ENCODE assay signal across 1 cellular context in the genomic region with DNA sequence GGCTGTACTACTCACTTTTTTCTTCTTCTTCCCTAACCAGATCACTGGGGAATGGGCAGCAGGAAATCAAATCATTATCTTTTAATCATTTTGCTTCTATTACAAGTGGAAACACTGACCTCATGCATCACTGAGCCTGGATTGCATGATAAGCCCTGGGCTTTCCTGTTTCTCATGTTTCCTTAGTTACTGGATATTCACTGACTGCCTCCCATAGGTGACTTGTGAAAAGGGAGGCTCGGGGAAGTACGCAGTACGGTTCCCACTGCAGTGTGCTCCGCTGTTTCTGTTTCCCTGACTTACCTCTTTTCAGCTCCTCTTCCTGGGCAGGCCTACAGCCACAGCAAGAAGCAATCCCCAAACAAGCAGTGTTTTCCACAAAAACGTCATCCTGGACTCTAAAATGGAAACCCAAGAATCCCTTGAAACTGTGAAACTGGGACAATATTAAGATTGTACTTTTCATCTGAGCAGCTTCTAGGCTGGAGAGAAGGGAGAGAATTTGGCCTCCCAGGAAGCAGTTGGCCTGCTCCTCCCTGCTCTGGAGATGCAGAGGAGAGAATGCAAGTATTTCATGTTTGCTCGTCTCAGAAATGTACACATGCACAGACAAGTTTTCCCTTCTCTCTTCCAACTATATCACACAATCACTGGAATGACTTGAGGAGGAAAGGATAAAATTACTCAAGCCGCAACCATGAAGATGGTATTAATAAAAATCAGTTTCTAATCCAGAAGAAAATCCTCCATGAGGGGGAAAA.
TF ChIP-seq lines count a peak whose summit lies in the region.

No MANE protein-coding gene starts in this region.

TF ChIP-seq in WTC11, 78 proteins besides CTCF, POLR2A, EP300 and RAD21 (continued from another document):
- TF ChIP-seq, protein P1, sequence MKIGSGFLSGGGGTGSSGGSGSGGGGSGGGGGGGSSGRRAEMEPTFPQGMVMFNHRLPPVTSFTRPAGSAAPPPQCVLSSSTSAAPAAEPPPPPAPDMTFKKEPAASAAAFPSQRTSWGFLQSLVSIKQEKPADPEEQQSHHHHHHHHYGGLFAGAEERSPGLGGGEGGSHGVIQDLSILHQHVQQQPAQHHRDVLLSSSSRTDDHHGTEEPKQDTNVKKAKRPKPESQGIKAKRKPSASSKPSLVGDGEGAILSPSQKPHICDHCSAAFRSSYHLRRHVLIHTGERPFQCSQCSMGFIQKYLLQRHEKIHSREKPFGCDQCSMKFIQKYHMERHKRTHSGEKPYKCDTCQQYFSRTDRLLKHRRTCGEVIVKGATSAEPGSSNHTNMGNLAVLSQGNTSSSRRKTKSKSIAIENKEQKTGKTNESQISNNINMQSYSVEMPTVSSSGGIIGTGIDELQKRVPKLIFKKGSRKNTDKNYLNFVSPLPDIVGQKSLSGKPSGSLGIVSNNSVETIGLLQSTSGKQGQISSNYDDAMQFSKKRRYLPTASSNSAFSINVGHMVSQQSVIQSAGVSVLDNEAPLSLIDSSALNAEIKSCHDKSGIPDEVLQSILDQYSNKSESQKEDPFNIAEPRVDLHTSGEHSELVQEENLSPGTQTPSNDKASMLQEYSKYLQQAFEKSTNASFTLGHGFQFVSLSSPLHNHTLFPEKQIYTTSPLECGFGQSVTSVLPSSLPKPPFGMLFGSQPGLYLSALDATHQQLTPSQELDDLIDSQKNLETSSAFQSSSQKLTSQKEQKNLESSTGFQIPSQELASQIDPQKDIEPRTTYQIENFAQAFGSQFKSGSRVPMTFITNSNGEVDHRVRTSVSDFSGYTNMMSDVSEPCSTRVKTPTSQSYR (CRISPR knock-in tag; IDR thresholded peaks at IDR 0.05) = no peak
- TF ChIP-seq CREB1 (CRISPR knock-in tag; IDR thresholded peaks at IDR 0.05) (no peak), ESRRA (CRISPR knock-in tag; IDR thresholded peaks at IDR 0.05; ENCODE audit: borderline replicate concordance) (no peak), EMX1 (CRISPR knock-in tag; IDR thresholded peaks at IDR 0.05) (no peak), ZNF263 (CRISPR knock-in tag; IDR thresholded peaks at IDR 0.05; ENCODE audit: low read depth) (no peak), FOXP1 (CRISPR knock-in tag; IDR thresholded peaks at IDR 0.05; ENCODE audit: borderline replicate concordance) (no peak)
